19 cellular contexts compared by ENCODE assay signal in genomic region chr3:107701299-107701698, GRCh38.
DNase-seq lines count a peak whose midpoint lies in the region; ATAC-seq, FAIRE-seq and TF ChIP-seq lines count a peak whose summit lies in the region.
"Had no signal": no experiment of that assay in that cellular context is flagged by ENCODE, and none has a peak within 500 bp of the region (broad histone marks: within the 10 kb centered on the region; RNA-seq: fewer than 3 reads in every experiment).

No MANE protein-coding gene starts in this region.

- CTCF ChIA-PET in A549 (lab: Yijun Ruan, JAX), result no interaction called here
- CTCF ChIA-PET in K562 (lab: Yijun Ruan, JAX; ENCODE audit: low intra/inter-chr PET ratio), result no interaction called here

- H3K4me3 ChIP-seq in A549 (no peak overlapping the region), K562 (no peak overlapping the region), osteoblast (ENCODE audit: insufficient read depth, low read length) (no peak overlapping the region), H7 (ENCODE audit: insufficient read depth, low read depth, low read length) (no peak overlapping the region)
- H3K4me3 ChIP-seq: GM12878 had no signal

- no peaks in the 10 kb centered on the region for H3K27me3 ChIP-seq in K562 (ENCODE audit: control insufficient read depth in 2 of 2, insufficient read depth in 2 of 2, low read length in 2 of 2)
- no peaks in the 10 kb centered on the region for H3K27me3 ChIP-seq in osteoblast (ENCODE audit: insufficient read depth, low read length)
- H3K27me3 ChIP-seq in H7 (ENCODE audit: control insufficient read depth, insufficient read depth, low read length), result no peaks in the 10 kb centered on the region

- intact Hi-C loops in K562 (cut with micrococcal nuclease), result no loop called here
- intact Hi-C loops in activated T-helper 2 cell treated with anti-CD3 and anti-CD28 coated beads, Interferon-gamma antibody, Interleukin-2, Interleukin-4, amounts not matched to agents 10 μg/mL and 5 μg/mL and 100 μg/mL, durations not matched to agents 14 hours and 24 hours and 36 hours (cut with micrococcal nuclease), result no loop called here

- H3K36me3 Mint-ChIP-seq in activated T-helper 2 cell treated with anti-CD3 and anti-CD28 coated beads, Interferon-gamma antibody, Interleukin-2, Interleukin-4, amounts not matched to agents 10 μg/mL and 5 μg/mL and 100 μg/mL, durations not matched to agents 14 hours and 24 hours and 36 hours (ENCODE audit: low read depth), result no peaks in the 10 kb centered on the region
- H3K36me3 Mint-ChIP-seq: CD4-positive, alpha-beta memory T cell had no signal

- POLR2A ChIA-PET in A549 (lab: Yijun Ruan, JAX) (no interaction called here), K562 (lab: Yijun Ruan, JAX) (no interaction called here)

- no peak overlapping the region for H3K4me2 ChIP-seq in A549
- H3K4me2 ChIP-seq in K562 (ENCODE audit: insufficient read depth, low read length), result no peak overlapping the region
- no peak overlapping the region for H3K4me2 ChIP-seq in osteoblast (ENCODE audit: insufficient read depth, low read length)

- H3K9me1 ChIP-seq in K562 (ENCODE audit: control insufficient read depth, insufficient read depth, low read length), result no peaks in the 10 kb centered on the region

- H2AFZ ChIP-seq in K562 (ENCODE audit: low read depth, low read length), result no peak overlapping the region
- no peak overlapping the region for H2AFZ ChIP-seq in osteoblast (ENCODE audit: low read length)

- WGBS in A549 (ENCODE audit: missing lambda C conversion rate), result 90% methylated on average over 2 of the region's 2 CpGs
- 50% methylated on average over 2 of the region's 2 CpGs for WGBS in K562 (ENCODE audit: insufficient coverage, low coverage, missing lambda C conversion rate)

- no peak overlapping the region for H3K4me3 Mint-ChIP-seq in activated T-helper 2 cell treated with anti-CD3 and anti-CD28 coated beads, Interferon-gamma antibody, Interleukin-2, Interleukin-4, amounts not matched to agents 10 μg/mL and 5 μg/mL and 100 μg/mL, durations not matched to agents 14 hours and 24 hours and 36 hours (ENCODE audit: low read depth)
- H3K4me3 Mint-ChIP-seq: CD4-positive, alpha-beta memory T cell; H9 had no signal

- H3K79me2 ChIP-seq in K562 (ENCODE audit: control insufficient read depth, insufficient read depth, low read length) (no peaks in the 10 kb centered on the region), osteoblast (ENCODE audit: insufficient read depth, low read length) (peaks cover 3% of the 10 kb centered on the region)

- H3K36me3 ChIP-seq in K562 (ENCODE audit: control insufficient read depth, insufficient read depth, low read length), result no peaks in the 10 kb centered on the region
- no peaks in the 10 kb centered on the region for H3K36me3 ChIP-seq in osteoblast (ENCODE audit: insufficient read depth, low read length)
- H3K36me3 ChIP-seq in H7 (replicated peaks; ENCODE audit: control insufficient read depth, insufficient read depth, low read length), result no peaks in the 10 kb centered on the region

- ATAC-seq in A549 (no peak), K562 (no peak)
- ATAC-seq: GM12878, HCT116 had no signal

- H4K20me1 ChIP-seq in K562 (replicated peaks; ENCODE audit: control insufficient read depth, insufficient read depth, low read length) (peaks cover 4% of the 10 kb centered on the region; the same call in 1 of the 2 replicates), osteoblast (ENCODE audit: insufficient read depth, low read length) (peaks cover 28% of the 10 kb centered on the region)

- H3K4me1 Mint-ChIP-seq in activated T-helper 2 cell treated with anti-CD3 and anti-CD28 coated beads, Interferon-gamma antibody, Interleukin-2, Interleukin-4, amounts not matched to agents 10 μg/mL and 5 μg/mL and 100 μg/mL, durations not matched to agents 14 hours and 24 hours and 36 hours (ENCODE audit: low read depth), result no peaks in the 10 kb centered on the region

- DNase-seq in A549 (ENCODE audit: low read depth in 1 of 2, low spot score in 1 of 2), result no peak
- DNase-seq in DMS53 treated with DMSO at 0.1 percent for 48 hours (lab: John Stamatoyannopoulos, UW; ENCODE audit: unreplicated experiment), result peak; percentile 25
- DNase-seq in K562 (ENCODE audit: extremely low read depth in 1 of 4, low spot score in 3 of 4), result no peak
- peak; percentile 9 for DNase-seq in osteoblast (ENCODE audit: insufficient read length, low spot score, missing footprints)
- no peak for DNase-seq in NOMO-1 treated with dmso at 0.1 percent for 144 hours (lab: John Stamatoyannopoulos, UW; ENCODE audit: unreplicated experiment)
- no peak for DNase-seq in H7
- DNase-seq in activated T-helper 2 cell treated with anti-CD3 and anti-CD28 coated beads, Interferon-gamma antibody, Interleukin-2, Interleukin-4, amounts not matched to agents 10 μg/mL and 5 μg/mL and 100 μg/mL, durations not matched to agents 14 hours and 24 hours and 36 hours (ENCODE audit: low spot score), result no peak
- DNase-seq: 8988T; C1 segment of cervical spinal cord; Calu3; CD4-positive, alpha-beta memory T cell; COR-L47; DMS79; EL; GDM1; GOT3; H9 had no signal

- no peak overlapping the region for H3K9ac ChIP-seq in K562 (ENCODE audit: insufficient read depth in 1 of 2, low read depth in 2 of 2, low read length in 2 of 2)

- H3K9me3 ChIP-seq in A549 (no peaks in the 10 kb centered on the region), K562 (replicated peaks; ENCODE audit: control insufficient read depth, insufficient read depth, low read depth, low read length) (no peaks in the 10 kb centered on the region), osteoblast (ENCODE audit: low read depth, low read length) (no peaks in the 10 kb centered on the region)

- TF ChIP-seq EP300 in A549 (IDR thresholded peaks at IDR 0.05) (no peak), K562 (IDR thresholded peaks at IDR 0.05; ENCODE audit: low read length) (no peak)

- in situ Hi-C loops in K562 (cut with MboI), result no loop called here

- TF ChIP-seq POLR2A in A549 (IDR thresholded peaks at IDR 0.05; ENCODE audit: low read length) (no peak), K562 (conservative IDR thresholded peaks at IDR 0.05) (no peak)

- TF ChIP-seq CTCF in A549 (IDR thresholded peaks at IDR 0.05), result no peak
- no peak for TF ChIP-seq CTCF in K562 (IDR thresholded peaks at IDR 0.05 in 2 of 3, conservative IDR thresholded peaks at IDR 0.05 in 1 of 3; ENCODE audit: insufficient read depth in 2 of 3, low read depth in 1 of 3, low read length in 3 of 3)
- no peak for TF ChIP-seq CTCF in osteoblast (IDR thresholded peaks at IDR 0.05; ENCODE audit: extremely low read depth, low read depth, low read length)

- FAIRE-seq in A549 (lab: Jason Lieb, UNC) (no peak), K562 (lab: Jason Lieb, UNC) (no peak)
- FAIRE-seq: GM12878 had no signal

- TF ChIP-seq RAD21 in A549 (conservative IDR thresholded peaks at IDR 0.05 in 1 of 2, IDR thresholded peaks at IDR 0.05 in 1 of 2) (no peak), K562 (CRISPR knock-in tag; conservative IDR thresholded peaks at IDR 0.05 in 1 of 2, IDR thresholded peaks at IDR 0.05 in 1 of 2) (no peak)

- no peak overlapping the region for H3K27ac Mint-ChIP-seq in activated T-helper 2 cell treated with anti-CD3 and anti-CD28 coated beads, Interferon-gamma antibody, Interleukin-2, Interleukin-4, amounts not matched to agents 10 μg/mL and 5 μg/mL and 100 μg/mL, durations not matched to agents 14 hours and 24 hours and 36 hours
- H3K27ac Mint-ChIP-seq: H9 had no signal

- H3K9me3 Mint-ChIP-seq in activated T-helper 2 cell treated with anti-CD3 and anti-CD28 coated beads, Interferon-gamma antibody, Interleukin-2, Interleukin-4, amounts not matched to agents 10 μg/mL and 5 μg/mL and 100 μg/mL, durations not matched to agents 14 hours and 24 hours and 36 hours, result no peaks in the 10 kb centered on the region
- H3K9me3 Mint-ChIP-seq: CD4-positive, alpha-beta memory T cell; H9 had no signal

- no peaks in the 10 kb centered on the region for H3K27me3 Mint-ChIP-seq in activated T-helper 2 cell treated with anti-CD3 and anti-CD28 coated beads, Interferon-gamma antibody, Interleukin-2, Interleukin-4, amounts not matched to agents 10 μg/mL and 5 μg/mL and 100 μg/mL, durations not matched to agents 14 hours and 24 hours and 36 hours (ENCODE audit: low read depth)
- H3K27me3 Mint-ChIP-seq: CD4-positive, alpha-beta memory T cell had no signal

- no TSS peak for BruUV-seq in K562 (replicated peaks; lab: Mats Ljungman, UMichigan)

- H3K4me1 ChIP-seq in A549, result no peaks in the 10 kb centered on the region
- no peaks in the 10 kb centered on the region; a peak in 1 of 5 replicates for H3K4me1 ChIP-seq in K562 (replicated peaks in 1 of 2; ENCODE audit: control insufficient read depth in 2 of 2, insufficient read depth in 2 of 2, low read length in 2 of 2)
- peaks cover 9% of the 10 kb centered on the region for H3K4me1 ChIP-seq in osteoblast (ENCODE audit: insufficient read depth, low read length)

- H3K27ac ChIP-seq in A549 (no peak overlapping the region), K562 (ENCODE audit: extremely low read depth, low read depth, low read length) (no peak overlapping the region), osteoblast (ENCODE audit: low read depth, low read length) (no peak overlapping the region)

TF ChIP-seq in A549, 52 proteins besides CTCF, POLR2A, EP300 and RAD21:
- peak; percentile 76 for TF ChIP-seq MAFK (IDR thresholded peaks at IDR 0.05; ENCODE audit: partially characterized antibody)
- no peak for TF ChIP-seq GATA3 (IDR thresholded peaks at IDR 0.05; ENCODE audit: borderline replicate concordance)
TF ChIP-seq in A549: peak in this region for 1.

TF ChIP-seq in K562, 482 proteins besides CTCF, POLR2A, EP300 and RAD21 (continues in another document):
- TF ChIP-seq SMARCA4 (IDR thresholded peaks at IDR 0.05) (no peak), ZNF316 (IDR thresholded peaks at IDR 0.05) (peak; percentile 52), RFX7 (CRISPR knock-in tag; IDR thresholded peaks at IDR 0.05) (no peak), ZNF444 (CRISPR knock-in tag; IDR thresholded peaks at IDR 0.05) (no peak), HIVEP1 (CRISPR knock-in tag; IDR thresholded peaks at IDR 0.05) (no peak), BHLHE40 (IDR thresholded peaks at IDR 0.05; ENCODE audit: low read length) (no peak), ZNF785 (CRISPR knock-in tag; IDR thresholded peaks at IDR 0.05) (no peak), DNMT1 (IDR thresholded peaks at IDR 0.05) (no peak)
- TF ChIP-seq, protein P1, sequence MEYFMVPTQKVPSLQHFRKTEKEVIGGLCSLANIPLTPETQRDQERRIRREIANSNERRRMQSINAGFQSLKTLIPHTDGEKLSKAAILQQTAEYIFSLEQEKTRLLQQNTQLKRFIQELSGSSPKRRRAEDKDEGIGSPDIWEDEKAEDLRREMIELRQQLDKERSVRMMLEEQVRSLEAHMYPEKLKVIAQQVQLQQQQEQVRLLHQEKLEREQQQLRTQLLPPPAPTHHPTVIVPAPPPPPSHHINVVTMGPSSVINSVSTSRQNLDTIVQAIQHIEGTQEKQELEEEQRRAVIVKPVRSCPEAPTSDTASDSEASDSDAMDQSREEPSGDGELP (CRISPR knock-in tag; IDR thresholded peaks at IDR 0.05; ENCODE audit: borderline replicate concordance), result no peak

Comparison
In these comparisons a context has a peak if more than half of its experiments do, and no peak if none do; other contexts are left out.
1. DNase-seq: peak in DMS53 treated with DMSO at 0.1 percent for 48 hours (single experiment) and osteoblast (single experiment); none in A549 (0 of 2), K562 (0 of 4), NOMO-1 treated with dmso at 0.1 percent for 144 hours (single experiment), H7 (single experiment) and activated T-helper 2 cell treated with anti-CD3 and anti-CD28 coated beads, Interferon-gamma antibody, Interleukin-2, Interleukin-4, amounts not matched to agents 10 μg/mL and 5 μg/mL and 100 μg/mL, durations not matched to agents 14 hours and 24 hours and 36 hours (single experiment).
2. Of the 35 proteins assayed by ChIP-seq in both K562 and A549: peak only in K562: none; only in A549: MAFK; in both: none; in neither: 34.